Comparison of ENCODE assay signal across 1 cellular context in the genomic region with DNA sequence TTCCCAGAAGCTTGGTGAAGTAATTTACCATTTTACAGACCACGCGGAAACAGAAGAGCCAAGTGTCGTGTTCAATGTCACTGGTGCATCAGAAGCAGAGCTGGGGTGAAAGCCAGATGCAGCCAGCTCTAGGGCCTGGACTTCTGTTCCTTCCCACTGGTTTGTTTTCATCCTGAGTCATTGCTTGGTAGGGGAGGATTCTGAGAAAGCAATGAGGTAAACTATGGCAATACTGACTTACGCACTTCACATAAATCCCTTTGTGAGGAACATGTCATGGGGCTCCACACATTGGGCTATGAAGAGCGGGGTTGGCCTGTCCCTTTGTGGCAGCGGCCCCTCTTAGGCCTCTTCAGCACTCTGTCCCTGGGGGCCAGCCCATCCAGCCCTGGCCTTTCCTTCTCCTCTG.
TF ChIP-seq lines count a peak whose summit lies in the region.

No MANE protein-coding gene starts in this region.

TF ChIP-seq in IMR-90, 13 proteins besides CTCF, POLR2A, EP300 and RAD21 (continued from another document):
- TF ChIP-seq MAZ (IDR thresholded peaks at IDR 0.05; ENCODE audit: borderline replicate concordance, low read depth, low read length): peak; percentile 65; the same call in 1 of the 2 replicates
- peak; percentile 88 for TF ChIP-seq CEBPB (IDR thresholded peaks at IDR 0.05; ENCODE audit: low read depth, low read length)
